ENCODE assay signal across 1 cellular context in the genomic region with DNA sequence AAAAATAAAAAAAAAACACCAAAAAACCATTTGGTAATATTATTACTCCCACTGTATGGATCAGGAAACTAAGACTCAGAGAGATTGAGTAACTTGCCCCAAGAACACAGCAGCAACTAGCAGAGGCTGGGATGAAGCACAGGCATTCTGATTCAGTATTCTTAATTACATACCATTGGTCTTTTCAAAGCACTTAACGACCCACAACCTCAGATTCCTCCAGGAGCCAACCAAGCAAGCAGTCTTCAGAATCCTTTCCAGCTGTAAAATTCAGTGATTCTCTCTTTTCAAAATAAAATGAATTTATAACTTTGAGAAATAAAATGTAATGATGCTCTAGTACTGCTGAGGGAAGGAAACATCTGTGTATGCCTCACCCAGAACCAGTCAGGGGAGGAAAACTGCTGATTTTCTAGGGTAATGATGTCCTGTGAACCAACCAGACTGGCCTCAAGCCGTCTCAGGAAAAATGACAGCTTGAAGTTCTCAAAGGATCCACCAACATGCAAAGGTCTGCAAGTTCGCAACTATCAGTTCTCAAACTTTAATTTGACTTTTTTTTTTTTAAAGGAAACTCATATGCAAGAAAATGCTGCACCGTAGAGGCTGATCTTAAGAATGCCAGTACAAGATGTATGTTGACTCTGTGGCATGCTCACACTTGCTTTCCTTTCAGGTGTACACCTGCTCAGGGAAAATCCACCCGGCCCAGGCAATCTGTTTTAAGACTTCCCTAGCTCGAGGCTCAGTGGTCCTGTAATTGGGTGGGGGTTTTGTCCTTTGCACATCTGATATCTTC.
TF ChIP-seq lines count a peak whose summit lies in the region.

No MANE protein-coding gene starts in this region.

TF ChIP-seq in GM12878, 131 proteins besides CTCF, POLR2A, EP300 and RAD21 (continued from another document):
- TF ChIP-seq, protein P1, sequence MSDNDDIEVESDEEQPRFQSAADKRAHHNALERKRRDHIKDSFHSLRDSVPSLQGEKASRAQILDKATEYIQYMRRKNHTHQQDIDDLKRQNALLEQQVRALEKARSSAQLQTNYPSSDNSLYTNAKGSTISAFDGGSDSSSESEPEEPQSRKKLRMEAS (IDR thresholded peaks at IDR 0.05; ENCODE audit: low read depth, low read length), result no peak
- TF ChIP-seq SMAD1 (IDR thresholded peaks at IDR 0.05; ENCODE audit: low read depth, partially characterized antibody) (no peak), CREB1 (IDR thresholded peaks at IDR 0.05; ENCODE audit: low read depth) (no peak), NFYA (IDR thresholded peaks at IDR 0.05; ENCODE audit: borderline replicate concordance, low read depth, low read length) (no peak)
